8 cellular contexts compared by ENCODE assay signal in the genomic region with DNA sequence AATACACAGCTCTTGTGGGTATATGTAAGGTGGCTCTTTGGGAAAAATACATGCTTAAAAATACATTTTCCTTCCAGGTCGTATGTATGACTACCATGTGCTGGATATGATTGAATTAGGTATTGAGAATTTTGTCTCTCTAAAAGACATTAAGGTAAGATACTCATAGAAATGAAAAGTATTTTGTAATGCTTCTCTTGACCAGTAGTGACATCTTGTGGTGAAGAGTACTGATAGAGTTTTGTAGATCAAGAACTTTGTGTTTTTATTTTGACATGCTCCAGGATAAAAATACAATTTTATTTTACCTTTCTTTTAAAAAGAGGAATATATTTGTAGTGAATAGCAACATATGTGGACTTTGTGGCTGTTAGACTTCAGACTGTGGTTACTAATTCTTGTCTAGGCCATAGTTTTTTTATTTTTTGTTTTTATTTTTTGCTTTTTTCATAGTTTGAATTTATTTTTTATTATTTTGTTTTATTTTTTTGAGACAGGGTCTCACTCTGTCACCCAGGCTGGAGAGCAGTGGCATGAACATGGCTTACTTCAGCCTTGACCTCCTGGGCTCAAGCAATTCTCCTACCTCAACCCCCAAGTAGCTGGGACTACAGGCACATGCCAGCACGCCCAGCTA. TPM values are rescaled to one million over a fixed set of nuclear protein-coding genes. Genes with fewer than 3 reads are reported as not detected.
A peak's percentile ranks its signal among the peaks of the same experiment; 100 is the strongest.
DNase-seq lines count a peak whose midpoint lies in the region; ATAC-seq and TF ChIP-seq lines count a peak whose summit lies in the region.

No MANE protein-coding gene starts in this region.

- ATAC-seq in GM19351 (IDR thresholded peaks at IDR 0.05; ENCODE audit: unreplicated experiment), result no peak

- no peaks in the 10 kb centered on the region for H3K9me3 Mint-ChIP-seq in activated T-helper 2 cell treated with anti-CD3 and anti-CD28 coated beads, Interferon-gamma antibody, Interleukin-2, Interleukin-4, amounts not matched to agents 10 μg/mL and 5 μg/mL and 100 μg/mL, durations not matched to agents 14 hours and 24 hours and 36 hours

- peaks cover 2% of the 10 kb centered on the region for H3K4me1 Mint-ChIP-seq in activated T-helper 2 cell treated with anti-CD3 and anti-CD28 coated beads, Interferon-gamma antibody, Interleukin-2, Interleukin-4, amounts not matched to agents 10 μg/mL and 5 μg/mL and 100 μg/mL, durations not matched to agents 14 hours and 24 hours and 36 hours (ENCODE audit: low read depth)

- no peak for TF ChIP-seq POLR2A in erythroblast (IDR thresholded peaks at IDR 0.05; ENCODE audit: low read length)

- peaks cover 81% of the 10 kb centered on the region for H3K36me3 Mint-ChIP-seq in activated T-helper 2 cell treated with anti-CD3 and anti-CD28 coated beads, Interferon-gamma antibody, Interleukin-2, Interleukin-4, amounts not matched to agents 10 μg/mL and 5 μg/mL and 100 μg/mL, durations not matched to agents 14 hours and 24 hours and 36 hours (ENCODE audit: low read depth)

- no peak overlapping the region for H3K4me3 Mint-ChIP-seq in activated T-helper 2 cell treated with anti-CD3 and anti-CD28 coated beads, Interferon-gamma antibody, Interleukin-2, Interleukin-4, amounts not matched to agents 10 μg/mL and 5 μg/mL and 100 μg/mL, durations not matched to agents 14 hours and 24 hours and 36 hours (ENCODE audit: low read depth)

- H3K27ac Mint-ChIP-seq in activated T-helper 2 cell treated with anti-CD3 and anti-CD28 coated beads, Interferon-gamma antibody, Interleukin-2, Interleukin-4, amounts not matched to agents 10 μg/mL and 5 μg/mL and 100 μg/mL, durations not matched to agents 14 hours and 24 hours and 36 hours, result no peak overlapping the region

- H3K27me3 Mint-ChIP-seq in activated T-helper 2 cell treated with anti-CD3 and anti-CD28 coated beads, Interferon-gamma antibody, Interleukin-2, Interleukin-4, amounts not matched to agents 10 μg/mL and 5 μg/mL and 100 μg/mL, durations not matched to agents 14 hours and 24 hours and 36 hours (ENCODE audit: low read depth), result no peaks in the 10 kb centered on the region

- DNase-seq in NCI-H2171 treated with DMSO at 0.1 percent for 48 hours (lab: John Stamatoyannopoulos, UW), result peak; percentile 31
- no peak for DNase-seq in NCI-H2171 (lab: John Stamatoyannopoulos, UW)
- peak; percentile 29 for DNase-seq in NCI-H748 (lab: John Stamatoyannopoulos, UW; ENCODE audit: unreplicated experiment)
- DNase-seq in erythroblast (lab: John Stamatoyannopoulos, UW), result peak; percentile 42 to 70
- peak; percentile 59 for DNase-seq in renal cortical epithelial cell (ENCODE audit: low read depth)
- DNase-seq in caudate nucleus (lab: John Stamatoyannopoulos, UW), result no peak
- no peak for DNase-seq in activated T-helper 2 cell treated with anti-CD3 and anti-CD28 coated beads, Interferon-gamma antibody, Interleukin-2, Interleukin-4, amounts not matched to agents 10 μg/mL and 5 μg/mL and 100 μg/mL, durations not matched to agents 14 hours and 24 hours and 36 hours (ENCODE audit: low spot score)

- H3K27ac ChIP-seq in caudate nucleus (ENCODE audit: low read depth, low read length), result no peak overlapping the region

- intact Hi-C loops in activated T-helper 2 cell treated with anti-CD3 and anti-CD28 coated beads, Interferon-gamma antibody, Interleukin-2, Interleukin-4, amounts not matched to agents 10 μg/mL and 5 μg/mL and 100 μg/mL, durations not matched to agents 14 hours and 24 hours and 36 hours (cut with micrococcal nuclease), result loop anchor here (5.0 kb wide), 1 partner anchor 472 kb away; no protein-coding TSS in a partner anchor

RNA-seq across cellular contexts. Expression of a gene that starts 17.9 kb away (rescaled TPM):
- 27.6 and 29.7 TPM in 2 replicates for total RNA-seq in renal cortical epithelial cell
- total RNA-seq in activated T-helper 2 cell treated with anti-CD3 and anti-CD28 coated beads, Interferon-gamma antibody, Interleukin-2, Interleukin-4, amounts not matched to agents 10 μg/mL and 5 μg/mL and 100 μg/mL, durations not matched to agents 14 hours and 24 hours and 36 hours, result 51.2 and 52.0 TPM in 2 replicates

RNA-seq across cellular contexts. Expression of a gene that starts 41.2 kb away (rescaled TPM):
- 55.4 and 68.1 TPM in 2 replicates for total RNA-seq in renal cortical epithelial cell
- 141 and 146 TPM in 2 replicates for total RNA-seq in activated T-helper 2 cell treated with anti-CD3 and anti-CD28 coated beads, Interferon-gamma antibody, Interleukin-2, Interleukin-4, amounts not matched to agents 10 μg/mL and 5 μg/mL and 100 μg/mL, durations not matched to agents 14 hours and 24 hours and 36 hours

Comparison
In these comparisons a context has a peak if more than half of its experiments do, and no peak if none do; other contexts are left out.
1. DNase-seq: peak in NCI-H2171 treated with DMSO at 0.1 percent for 48 hours (single experiment), NCI-H748 (single experiment), erythroblast (2 of 2) and renal cortical epithelial cell (single experiment); none in NCI-H2171 (single experiment), caudate nucleus (0 of 61) and activated T-helper 2 cell treated with anti-CD3 and anti-CD28 coated beads, Interferon-gamma antibody, Interleukin-2, Interleukin-4, amounts not matched to agents 10 μg/mL and 5 μg/mL and 100 μg/mL, durations not matched to agents 14 hours and 24 hours and 36 hours (single experiment).